In genomic region chr1:17101261-17101660, GRCh38 we compare ENCODE assay signal across 29 cellular contexts. TPM values are rescaled to one million over a fixed set of nuclear protein-coding genes. Genes with fewer than 3 reads are reported as not detected.
"Had no signal": no experiment of that assay in that cellular context is flagged by ENCODE, and none has a peak within 500 bp of the region (broad histone marks: within the 10 kb centered on the region; RNA-seq: fewer than 3 reads in every experiment).

No MANE protein-coding gene starts in this region.

- H3K36me3 Mint-ChIP-seq: activated naive CD8-positive, alpha-beta T cell treated with anti-CD3 and anti-CD28 coated beads for 36 hours; stimulated activated naive B cell treated with anti-CD40 and anti-IgM and Interleukin-4, amounts not matched to agents 10 μg/mL and 1 μg/mL and 100 μg/mL, for 72 hours had no signal

- H3K4me1 Mint-ChIP-seq: activated naive CD8-positive, alpha-beta T cell treated with anti-CD3 and anti-CD28 coated beads for 36 hours had no signal

- DNase-seq: activated CD4-positive, alpha-beta T cell treated with anti-CD3 and anti-CD28 coated beads for 48 hours; activated CD4-positive, alpha-beta T cell treated with anti-CD3 and anti-CD28 coated beads, Interleukin-2, amount 50 U/mL, for 48 hours; activated CD8-positive, alpha-beta memory T cell treated with anti-CD3 and anti-CD28 coated beads for 24 hours; activated effector memory CD4-positive, alpha-beta T cell treated with Interleukin-2 at 50 U/mL for 16 hours; activated naive CD4-positive, alpha-beta T cell treated with anti-CD3 and anti-CD28 coated beads for 36 hours; activated naive CD8-positive, alpha-beta T cell treated with anti-CD3 and anti-CD28 coated beads for 36 hours; adrenal gland; aorta; body of pancreas; effector CD4-positive, alpha-beta T cell; foreskin keratinocyte; heart right ventricle; kidney glomerular epithelial cell; left lung; mucosa of descending colon; ovary; stimulated activated CD4-positive, alpha-beta T cell treated with anti-CD3 and anti-CD28 coated beads, Interleukin-15, amount 100 ng/mL, for 24 hours; stimulated activated CD4-positive, alpha-beta T cell treated with anti-CD3 and anti-CD28 coated beads, Interleukin-2, amount 100 ng/mL, for 24 hours; stimulated activated naive B cell treated with anti-CD40 and anti-IgM and Interleukin-4, amounts not matched to agents 10 μg/mL and 1 μg/mL and 100 μg/mL, for 72 hours; stomach; T-helper 1 cell had no signal

- H3K9me3 ChIP-seq: adrenal gland, body of pancreas, esophagus muscularis mucosa, heart right ventricle, left lung, mucosa of descending colon, ovary, stomach, suprapubic skin, tibial nerve had no signal

- H3K4me3 ChIP-seq: adrenal gland, body of pancreas, cardiac muscle cell, esophagus muscularis mucosa, heart right ventricle, left lung, lung, mucosa of descending colon, ovary, stomach, suprapubic skin, tibial nerve had no signal

- H3K27me3 Mint-ChIP-seq: activated naive CD8-positive, alpha-beta T cell treated with anti-CD3 and anti-CD28 coated beads for 36 hours; stimulated activated naive B cell treated with anti-CD40 and anti-IgM and Interleukin-4, amounts not matched to agents 10 μg/mL and 1 μg/mL and 100 μg/mL, for 72 hours had no signal

- ATAC-seq: body of pancreas; foreskin keratinocyte; heart right ventricle; left lung; mucosa of descending colon; stimulated activated naive B cell treated with anti-CD40 and anti-IgM and Interleukin-4, amounts not matched to agents 10 μg/mL and 1 μg/mL and 100 μg/mL, for 72 hours had no signal

- H3K4me1 ChIP-seq: adrenal gland, body of pancreas had no signal

- H3K36me3 ChIP-seq: adrenal gland, cardiac muscle cell, esophagus muscularis mucosa, ovary, stomach, suprapubic skin, tibial nerve had no signal

- H3K27ac ChIP-seq: adrenal gland, body of pancreas, cardiac muscle cell, esophagus muscularis mucosa, foreskin keratinocyte, heart right ventricle, ovary, stomach, suprapubic skin, tibial nerve had no signal

- H3K9me3 Mint-ChIP-seq: activated naive CD4-positive, alpha-beta T cell treated with anti-CD3 and anti-CD28 coated beads for 36 hours; activated naive CD8-positive, alpha-beta T cell treated with anti-CD3 and anti-CD28 coated beads for 36 hours; nephron; stimulated activated naive B cell treated with anti-CD40 and anti-IgM and Interleukin-4, amounts not matched to agents 10 μg/mL and 1 μg/mL and 100 μg/mL, for 72 hours; T-helper 2 cell treated with Interferon-gamma antibody and Interleukin-4, amounts not matched to agents 5 μg/mL and 100 μg/mL, for 36 hours had no signal

- H3K27me3 ChIP-seq: adrenal gland, body of pancreas, cardiac muscle cell, foreskin keratinocyte, left lung, ovary, tibial nerve had no signal

- H3K4me3 Mint-ChIP-seq: activated naive CD4-positive, alpha-beta T cell treated with anti-CD3 and anti-CD28 coated beads for 36 hours; activated naive CD8-positive, alpha-beta T cell treated with anti-CD3 and anti-CD28 coated beads for 36 hours; nephron; stimulated activated naive B cell treated with anti-CD40 and anti-IgM and Interleukin-4, amounts not matched to agents 10 μg/mL and 1 μg/mL and 100 μg/mL, for 72 hours; T-helper 2 cell treated with Interferon-gamma antibody and Interleukin-4, amounts not matched to agents 5 μg/mL and 100 μg/mL, for 36 hours had no signal

- H3K27ac Mint-ChIP-seq: activated naive CD4-positive, alpha-beta T cell treated with anti-CD3 and anti-CD28 coated beads for 36 hours; activated naive CD8-positive, alpha-beta T cell treated with anti-CD3 and anti-CD28 coated beads for 36 hours; nephron; progenitor cell of endocrine pancreas; stimulated activated naive B cell treated with anti-CD40 and anti-IgM and Interleukin-4, amounts not matched to agents 10 μg/mL and 1 μg/mL and 100 μg/mL, for 72 hours; T-helper 2 cell treated with Interferon-gamma antibody and Interleukin-4, amounts not matched to agents 5 μg/mL and 100 μg/mL, for 36 hours had no signal

RNA-seq across cellular contexts. Expression of gene PADI2, which starts 18.0 kb away (rescaled TPM):
- total RNA-seq: activated naive CD4-positive, alpha-beta T cell treated with anti-CD3 and anti-CD28 coated beads for 36 hours had no signal
